ENCODE assay signal across 2 cellular contexts in the genomic region with DNA sequence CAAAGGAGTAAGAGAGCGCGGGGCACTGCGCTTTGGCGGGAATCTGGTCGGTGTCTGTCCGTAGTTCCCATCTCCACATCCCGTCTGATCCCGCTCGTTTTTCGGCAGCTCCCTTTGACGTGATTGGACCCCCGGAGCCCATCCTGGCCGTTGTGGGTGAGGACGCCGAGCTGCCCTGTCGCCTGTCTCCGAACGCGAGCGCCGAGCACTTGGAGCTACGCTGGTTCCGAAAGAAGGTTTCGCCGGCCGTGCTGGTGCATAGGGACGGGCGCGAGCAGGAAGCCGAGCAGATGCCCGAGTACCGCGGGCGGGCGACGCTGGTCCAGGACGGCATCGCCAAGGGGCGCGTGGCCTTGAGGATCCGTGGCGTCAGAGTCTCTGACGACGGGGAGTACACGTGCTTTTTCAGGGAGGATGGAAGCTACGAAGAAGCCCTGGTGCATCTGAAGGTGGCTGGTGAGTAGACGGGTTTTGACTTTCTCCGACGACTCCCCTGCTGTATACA.
TF ChIP-seq lines count a peak whose summit lies in the region.

No MANE protein-coding gene starts in this region.

TF ChIP-seq in HEK293, 187 proteins besides CTCF, POLR2A, EP300 and RAD21:
- no peak for TF ChIP-seq ZNF423 (tag by site-specific recombination; IDR thresholded peaks at IDR 0.05)
- TF ChIP-seq PBX3 (CRISPR knock-in tag; IDR thresholded peaks at IDR 0.05) = peak; percentile 59; the same call in 1 of the 2 replicates
- TF ChIP-seq ZNF777 (tag by site-specific recombination; IDR thresholded peaks at IDR 0.05; ENCODE audit: borderline replicate concordance) = no peak
- no peak for TF ChIP-seq ZNF324 (tag by site-specific recombination; IDR thresholded peaks at IDR 0.05)
- no peak for TF ChIP-seq WT1 (tag by site-specific recombination; IDR thresholded peaks at IDR 0.05)
- TF ChIP-seq ZNF132 (tag by site-specific recombination; IDR thresholded peaks at IDR 0.05; ENCODE audit: borderline replicate concordance) = no peak

TF ChIP-seq in H1, 55 proteins besides CTCF, POLR2A, EP300 and RAD21:
- peak; percentile 33; the same call in 1 of the 2 replicates for TF ChIP-seq TBP (IDR thresholded peaks at IDR 0.05; ENCODE audit: low read depth, low read length)
- no peak for TF ChIP-seq CBX5 (IDR thresholded peaks at IDR 0.05; ENCODE audit: low read depth, low read length)
- no peak for TF ChIP-seq YY1 (IDR thresholded peaks at IDR 0.05; ENCODE audit: low read depth, low read length)
- TF ChIP-seq EZH2 (IDR thresholded peaks at IDR 0.05; ENCODE audit: low read depth, low read length, severe bottlenecking) = peak; percentile 83
- peak; percentile 99 for TF ChIP-seq MAX (IDR thresholded peaks at IDR 0.05)
- TF ChIP-seq CREB1 (IDR thresholded peaks at IDR 0.05) = peak; percentile 76
- no peak for TF ChIP-seq TAF1 (IDR thresholded peaks at IDR 0.05; ENCODE audit: low read depth, low read length)
- TF ChIP-seq, protein P1, sequence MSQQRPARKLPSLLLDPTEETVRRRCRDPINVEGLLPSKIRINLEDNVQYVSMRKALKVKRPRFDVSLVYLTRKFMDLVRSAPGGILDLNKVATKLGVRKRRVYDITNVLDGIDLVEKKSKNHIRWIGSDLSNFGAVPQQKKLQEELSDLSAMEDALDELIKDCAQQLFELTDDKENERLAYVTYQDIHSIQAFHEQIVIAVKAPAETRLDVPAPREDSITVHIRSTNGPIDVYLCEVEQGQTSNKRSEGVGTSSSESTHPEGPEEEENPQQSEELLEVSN (IDR thresholded peaks at IDR 0.05) = peak; percentile 98
- no peak for TF ChIP-seq NANOG (IDR thresholded peaks at IDR 0.05; ENCODE audit: insufficient read depth, low read depth, low read length, poor library complexity, severe bottlenecking)
- 0 out of 4 replicates have a peak, but pooled peaks of 1 of the 2 experiments have one; percentile 34 for TF ChIP-seq HDAC2 (IDR thresholded peaks at IDR 0.05; ENCODE audit: borderline replicate concordance in 1 of 2, low read depth in 2 of 2, low read length in 2 of 2)
- no peak for TF ChIP-seq TAF7 (optimal IDR thresholded peaks at IDR 0.05; ENCODE audit: borderline replicate concordance, low read depth, low read length)
- TF ChIP-seq SUZ12 (IDR thresholded peaks at IDR 0.05; ENCODE audit: low read length) = peak; percentile 89
- no peak for TF ChIP-seq GABPA (IDR thresholded peaks at IDR 0.05; ENCODE audit: borderline replicate concordance, insufficient read depth, low read length)
- peak; percentile 96 for TF ChIP-seq KDM4A (IDR thresholded peaks at IDR 0.05; ENCODE audit: low read depth, low read length, severe bottlenecking)
- TF ChIP-seq ASH2L (IDR thresholded peaks at IDR 0.05; ENCODE audit: low read length) = peak; percentile 86
- TF ChIP-seq RFX5 (IDR thresholded peaks at IDR 0.05; ENCODE audit: borderline replicate concordance, low read depth, low read length) = no peak
- no peak for TF ChIP-seq JUN (IDR thresholded peaks at IDR 0.05; ENCODE audit: low read depth, low read length)
- no peak for TF ChIP-seq KDM1A (IDR thresholded peaks at IDR 0.05; ENCODE audit: borderline replicate concordance, low read length)
- TF ChIP-seq RBBP5 (IDR thresholded peaks at IDR 0.05; ENCODE audit: borderline replicate concordance, low read depth, low read length) = peak; percentile 66; the same call in 1 of the 2 replicates
- peak; percentile 69 for TF ChIP-seq RNF2 (IDR thresholded peaks at IDR 0.05; ENCODE audit: borderline replicate concordance, low read depth, low read length, missing control alignments, poor library complexity, severe bottlenecking)
- TF ChIP-seq USF2 (IDR thresholded peaks at IDR 0.05; ENCODE audit: low read length) = no peak
- TF ChIP-seq SP2 (IDR thresholded peaks at IDR 0.05; ENCODE audit: low read length) = no peak
- no peak for TF ChIP-seq ZNF274 (IDR thresholded peaks at IDR 0.05; ENCODE audit: borderline replicate concordance, extremely low read depth, low read length)
- TF ChIP-seq FOSL1 (IDR thresholded peaks at IDR 0.05; ENCODE audit: insufficient read depth, low read depth, low read length) = no peak
- TF ChIP-seq, protein P2, sequence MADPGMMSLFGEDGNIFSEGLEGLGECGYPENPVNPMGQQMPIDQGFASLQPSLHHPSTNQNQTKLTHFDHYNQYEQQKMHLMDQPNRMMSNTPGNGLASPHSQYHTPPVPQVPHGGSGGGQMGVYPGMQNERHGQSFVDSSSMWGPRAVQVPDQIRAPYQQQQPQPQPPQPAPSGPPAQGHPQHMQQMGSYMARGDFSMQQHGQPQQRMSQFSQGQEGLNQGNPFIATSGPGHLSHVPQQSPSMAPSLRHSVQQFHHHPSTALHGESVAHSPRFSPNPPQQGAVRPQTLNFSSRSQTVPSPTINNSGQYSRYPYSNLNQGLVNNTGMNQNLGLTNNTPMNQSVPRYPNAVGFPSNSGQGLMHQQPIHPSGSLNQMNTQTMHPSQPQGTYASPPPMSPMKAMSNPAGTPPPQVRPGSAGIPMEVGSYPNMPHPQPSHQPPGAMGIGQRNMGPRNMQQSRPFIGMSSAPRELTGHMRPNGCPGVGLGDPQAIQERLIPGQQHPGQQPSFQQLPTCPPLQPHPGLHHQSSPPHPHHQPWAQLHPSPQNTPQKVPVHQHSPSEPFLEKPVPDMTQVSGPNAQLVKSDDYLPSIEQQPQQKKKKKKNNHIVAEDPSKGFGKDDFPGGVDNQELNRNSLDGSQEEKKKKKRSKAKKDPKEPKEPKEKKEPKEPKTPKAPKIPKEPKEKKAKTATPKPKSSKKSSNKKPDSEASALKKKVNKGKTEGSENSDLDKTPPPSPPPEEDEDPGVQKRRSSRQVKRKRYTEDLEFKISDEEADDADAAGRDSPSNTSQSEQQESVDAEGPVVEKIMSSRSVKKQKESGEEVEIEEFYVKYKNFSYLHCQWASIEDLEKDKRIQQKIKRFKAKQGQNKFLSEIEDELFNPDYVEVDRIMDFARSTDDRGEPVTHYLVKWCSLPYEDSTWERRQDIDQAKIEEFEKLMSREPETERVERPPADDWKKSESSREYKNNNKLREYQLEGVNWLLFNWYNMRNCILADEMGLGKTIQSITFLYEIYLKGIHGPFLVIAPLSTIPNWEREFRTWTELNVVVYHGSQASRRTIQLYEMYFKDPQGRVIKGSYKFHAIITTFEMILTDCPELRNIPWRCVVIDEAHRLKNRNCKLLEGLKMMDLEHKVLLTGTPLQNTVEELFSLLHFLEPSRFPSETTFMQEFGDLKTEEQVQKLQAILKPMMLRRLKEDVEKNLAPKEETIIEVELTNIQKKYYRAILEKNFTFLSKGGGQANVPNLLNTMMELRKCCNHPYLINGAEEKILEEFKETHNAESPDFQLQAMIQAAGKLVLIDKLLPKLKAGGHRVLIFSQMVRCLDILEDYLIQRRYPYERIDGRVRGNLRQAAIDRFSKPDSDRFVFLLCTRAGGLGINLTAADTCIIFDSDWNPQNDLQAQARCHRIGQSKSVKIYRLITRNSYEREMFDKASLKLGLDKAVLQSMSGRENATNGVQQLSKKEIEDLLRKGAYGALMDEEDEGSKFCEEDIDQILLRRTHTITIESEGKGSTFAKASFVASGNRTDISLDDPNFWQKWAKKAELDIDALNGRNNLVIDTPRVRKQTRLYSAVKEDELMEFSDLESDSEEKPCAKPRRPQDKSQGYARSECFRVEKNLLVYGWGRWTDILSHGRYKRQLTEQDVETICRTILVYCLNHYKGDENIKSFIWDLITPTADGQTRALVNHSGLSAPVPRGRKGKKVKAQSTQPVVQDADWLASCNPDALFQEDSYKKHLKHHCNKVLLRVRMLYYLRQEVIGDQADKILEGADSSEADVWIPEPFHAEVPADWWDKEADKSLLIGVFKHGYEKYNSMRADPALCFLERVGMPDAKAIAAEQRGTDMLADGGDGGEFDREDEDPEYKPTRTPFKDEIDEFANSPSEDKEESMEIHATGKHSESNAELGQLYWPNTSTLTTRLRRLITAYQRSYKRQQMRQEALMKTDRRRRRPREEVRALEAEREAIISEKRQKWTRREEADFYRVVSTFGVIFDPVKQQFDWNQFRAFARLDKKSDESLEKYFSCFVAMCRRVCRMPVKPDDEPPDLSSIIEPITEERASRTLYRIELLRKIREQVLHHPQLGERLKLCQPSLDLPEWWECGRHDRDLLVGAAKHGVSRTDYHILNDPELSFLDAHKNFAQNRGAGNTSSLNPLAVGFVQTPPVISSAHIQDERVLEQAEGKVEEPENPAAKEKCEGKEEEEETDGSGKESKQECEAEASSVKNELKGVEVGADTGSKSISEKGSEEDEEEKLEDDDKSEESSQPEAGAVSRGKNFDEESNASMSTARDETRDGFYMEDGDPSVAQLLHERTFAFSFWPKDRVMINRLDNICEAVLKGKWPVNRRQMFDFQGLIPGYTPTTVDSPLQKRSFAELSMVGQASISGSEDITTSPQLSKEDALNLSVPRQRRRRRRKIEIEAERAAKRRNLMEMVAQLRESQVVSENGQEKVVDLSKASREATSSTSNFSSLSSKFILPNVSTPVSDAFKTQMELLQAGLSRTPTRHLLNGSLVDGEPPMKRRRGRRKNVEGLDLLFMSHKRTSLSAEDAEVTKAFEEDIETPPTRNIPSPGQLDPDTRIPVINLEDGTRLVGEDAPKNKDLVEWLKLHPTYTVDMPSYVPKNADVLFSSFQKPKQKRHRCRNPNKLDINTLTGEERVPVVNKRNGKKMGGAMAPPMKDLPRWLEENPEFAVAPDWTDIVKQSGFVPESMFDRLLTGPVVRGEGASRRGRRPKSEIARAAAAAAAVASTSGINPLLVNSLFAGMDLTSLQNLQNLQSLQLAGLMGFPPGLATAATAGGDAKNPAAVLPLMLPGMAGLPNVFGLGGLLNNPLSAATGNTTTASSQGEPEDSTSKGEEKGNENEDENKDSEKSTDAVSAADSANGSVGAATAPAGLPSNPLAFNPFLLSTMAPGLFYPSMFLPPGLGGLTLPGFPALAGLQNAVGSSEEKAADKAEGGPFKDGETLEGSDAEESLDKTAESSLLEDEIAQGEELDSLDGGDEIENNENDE (IDR thresholded peaks at IDR 0.05; ENCODE audit: insufficient replicate concordance, low read length) = no peak
- no peak for TF ChIP-seq TCF12 (IDR thresholded peaks at IDR 0.05; ENCODE audit: low read depth, low read length)
TF ChIP-seq in H1: peak in this region for 11.
